ENCODE assay signal across 17 cellular contexts in genomic region chr10:94293344-94293743, GRCh38.
DNase-seq lines count a peak whose midpoint lies in the region; ATAC-seq and TF ChIP-seq lines count a peak whose summit lies in the region.
"Had no signal": no experiment of that assay in that cellular context is flagged by ENCODE, and none has a peak within 500 bp of the region (broad histone marks: within the 10 kb centered on the region; RNA-seq: fewer than 3 reads in every experiment).

No MANE protein-coding gene starts in this region.

- 7 to 15% methylated on average over 1 of the region's 1 CpG for WGBS in GM23248 (ENCODE audit: low coverage in 1 of 2, low lambda C conversion rate in 2 of 2, missing lambda C conversion rate in 2 of 2), 2 experiments

- H3K27ac ChIP-seq in GM23248 (no peak overlapping the region), subcutaneous abdominal adipose tissue (ENCODE audit: low read depth, low read length) (peak overlapping the region; percentile 6)
- no peak overlapping the region for H3K27ac ChIP-seq in naive thymus-derived CD4-positive, alpha-beta T cell (ENCODE audit: low read depth, low read length)
- H3K27ac ChIP-seq: suprapubic skin had no signal

- H3K36me3 Mint-ChIP-seq in naive thymus-derived CD4-positive, alpha-beta T cell, result no peaks in the 10 kb centered on the region
- peaks cover 2% of the 10 kb centered on the region for H3K36me3 Mint-ChIP-seq in progenitor cell of endocrine pancreas (ENCODE audit: insufficient read depth)
- H3K36me3 Mint-ChIP-seq: activated naive CD4-positive, alpha-beta T cell treated with anti-CD3 and anti-CD28 coated beads, Interleukin-2, amount 10 ng/mL, durations not matched to agents 7 days and 5 days had no signal

- H3K36me3 ChIP-seq in GM23248 (ENCODE audit: low read depth), result no peaks in the 10 kb centered on the region
- peaks cover 0 to 1% (median 0%) of the 10 kb centered on the region in 5 donors for H3K36me3 ChIP-seq in subcutaneous abdominal adipose tissue (ENCODE audit: control insufficient read depth in 5 of 5, insufficient read depth in 5 of 5, low read length in 5 of 5)
- H3K36me3 ChIP-seq in naive thymus-derived CD4-positive, alpha-beta T cell (ENCODE audit: control insufficient read depth in 2 of 3, insufficient read depth in 3 of 3, low read length in 3 of 3), result no peaks in the 10 kb centered on the region
- H3K36me3 ChIP-seq: suprapubic skin had no signal

- no peak overlapping the region for H3K9ac ChIP-seq in GM23248
- no peak overlapping the region for H3K9ac ChIP-seq in subcutaneous abdominal adipose tissue (ENCODE audit: low read length in 5 of 5)

- ATAC-seq in left cardiac atrium (peak; percentile 34 to 61), GM19324 (IDR thresholded peaks at IDR 0.05; ENCODE audit: low FRiP score, unreplicated experiment) (no peak)
- ATAC-seq in naive thymus-derived CD4-positive, alpha-beta T cell, result no peak
- ATAC-seq: activated T-cell treated with anti-CD3 and anti-CD28 coated beads, Interleukin-2, amount 50 U/mL, for 72 hours; Panc1 had no signal

- H3K4me3 Mint-ChIP-seq in naive thymus-derived CD4-positive, alpha-beta T cell, result no peak overlapping the region
- no peak overlapping the region for H3K4me3 Mint-ChIP-seq in progenitor cell of endocrine pancreas (ENCODE audit: low read depth)
- H3K4me3 Mint-ChIP-seq: activated naive CD4-positive, alpha-beta T cell treated with anti-CD3 and anti-CD28 coated beads, Interleukin-2, amount 10 ng/mL, durations not matched to agents 7 days and 5 days; activated T-cell treated with anti-CD3 and anti-CD28 coated beads, Interleukin-2, amount 50 U/mL, for 72 hours; endodermal cell had no signal

- TF ChIP-seq CTCF in cardiac fibroblast (IDR thresholded peaks at IDR 0.05; ENCODE audit: low read depth, low read length), result no peak
- TF ChIP-seq CTCF in progenitor cell of endocrine pancreas (IDR thresholded peaks at IDR 0.05; ENCODE audit: unreplicated experiment), result no peak

- intact Hi-C loops in left cardiac atrium (cut with DNase I), result no loop called here
- intact Hi-C loops in naive thymus-derived CD4-positive, alpha-beta T cell (cut with micrococcal nuclease), result no loop called here

- CTCF ChIA-PET in naive thymus-derived CD4-positive, alpha-beta T cell (lab: Charles Lee), result no interaction called here

- no peaks in the 10 kb centered on the region for H3K27me3 ChIP-seq in GM23248 (replicated peaks; ENCODE audit: insufficient read depth)
- no peaks in the 10 kb centered on the region for H3K27me3 ChIP-seq in subcutaneous abdominal adipose tissue (ENCODE audit: control insufficient read depth in 5 of 5, insufficient read depth in 4 of 5, low read length in 5 of 5)
- no peaks in the 10 kb centered on the region for H3K27me3 ChIP-seq in naive thymus-derived CD4-positive, alpha-beta T cell (ENCODE audit: control insufficient read depth in 2 of 2, insufficient read depth in 2 of 2, low read length in 2 of 2)
- H3K27me3 ChIP-seq: suprapubic skin had no signal

- H3K4me1 ChIP-seq in GM23248 (ENCODE audit: insufficient read depth) (peaks cover 23% of the 10 kb centered on the region), subcutaneous abdominal adipose tissue (ENCODE audit: control insufficient read depth in 5 of 5, insufficient read depth in 5 of 5, low read length in 5 of 5) (peaks cover 5 to 17% (median 11%) of the 10 kb centered on the region in 5 donors)
- no peaks in the 10 kb centered on the region for H3K4me1 ChIP-seq in naive thymus-derived CD4-positive, alpha-beta T cell (ENCODE audit: control insufficient read depth in 2 of 2, insufficient read depth in 2 of 2, low read length in 2 of 2)

- H3K9me2 ChIP-seq in GM23248 (ENCODE audit: insufficient read depth), result no peaks in the 10 kb centered on the region

- in situ Hi-C loops in GM23248 (cut with MboI), result no loop called here

- H3K4me1 Mint-ChIP-seq in naive thymus-derived CD4-positive, alpha-beta T cell, result peaks cover 0 to 2% (median under 1%) of the 10 kb centered on the region in 7 donors
- peaks cover 2% of the 10 kb centered on the region for H3K4me1 Mint-ChIP-seq in progenitor cell of endocrine pancreas (ENCODE audit: low read depth)

- H3K9me3 ChIP-seq in GM23248 (ENCODE audit: low read depth) (no peaks in the 10 kb centered on the region), subcutaneous abdominal adipose tissue (ENCODE audit: control insufficient read depth in 5 of 5, low read length in 5 of 5) (no peaks in the 10 kb centered on the region)
- H3K9me3 ChIP-seq in naive thymus-derived CD4-positive, alpha-beta T cell (ENCODE audit: control insufficient read depth in 2 of 3, low read length in 3 of 3), result no peaks in the 10 kb centered on the region
- H3K9me3 ChIP-seq: suprapubic skin had no signal

- no peaks in the 10 kb centered on the region for H3K79me2 ChIP-seq in GM23248 (ENCODE audit: insufficient read depth)

- H4K20me1 ChIP-seq in GM23248 (ENCODE audit: insufficient read depth), result no peaks in the 10 kb centered on the region

- DNase-seq in GM23248 (peak; percentile 19), cardiac fibroblast (ENCODE audit: low read depth in 2 of 2) (peak; percentile 41 to 52), left cardiac atrium (no peak), progenitor cell of endocrine pancreas (ENCODE audit: low spot score, unreplicated experiment) (no peak)
- DNase-seq in naive thymus-derived CD4-positive, alpha-beta T cell, result no peak
- DNase-seq: activated CD4-positive, alpha-beta T cell treated with anti-CD3 and anti-CD28 coated beads for 1 hour; activated naive CD4-positive, alpha-beta T cell treated with anti-CD3 and anti-CD28 coated beads, Interleukin-2, amount 10 ng/mL, durations not matched to agents 7 days and 5 days; activated T-cell treated with anti-CD3 and anti-CD28 coated beads, Interleukin-2, amount 50 U/mL, for 72 hours; DND-41; endodermal cell; NCI-H1092; NCI-H446 treated with DMSO at 0.1 percent for 48 hours; T1000 had no signal

- no peak overlapping the region for H3K4me3 ChIP-seq in GM23248
- no peak overlapping the region for H3K4me3 ChIP-seq in cardiac fibroblast (replicated peaks in 1 of 2; ENCODE audit: low read depth in 2 of 2, low read length in 2 of 2)
- no peak overlapping the region for H3K4me3 ChIP-seq in subcutaneous abdominal adipose tissue (ENCODE audit: low read depth in 1 of 5, low read length in 5 of 5)
- H3K4me3 ChIP-seq in naive thymus-derived CD4-positive, alpha-beta T cell (ENCODE audit: low read length), result no peak overlapping the region
- H3K4me3 ChIP-seq: suprapubic skin had no signal

- peaks cover 38 to 55% (median 43%) of the 10 kb centered on the region in 5 donors for H3K27me3 Mint-ChIP-seq in naive thymus-derived CD4-positive, alpha-beta T cell
- no peaks in the 10 kb centered on the region for H3K27me3 Mint-ChIP-seq in progenitor cell of endocrine pancreas

- POLR2A ChIA-PET in naive thymus-derived CD4-positive, alpha-beta T cell (lab: Charles Lee), result no interaction called here

- H2AFZ ChIP-seq in GM23248, result no peak overlapping the region

- H3F3A ChIP-seq in GM23248 (ENCODE audit: insufficient read depth), result peaks cover 18% of the 10 kb centered on the region

- H3K27ac Mint-ChIP-seq in naive thymus-derived CD4-positive, alpha-beta T cell, result no peak overlapping the region
- H3K27ac Mint-ChIP-seq in progenitor cell of endocrine pancreas, result no peak overlapping the region
- H3K27ac Mint-ChIP-seq: activated naive CD4-positive, alpha-beta T cell treated with anti-CD3 and anti-CD28 coated beads, Interleukin-2, amount 10 ng/mL, durations not matched to agents 7 days and 5 days; activated T-cell treated with anti-CD3 and anti-CD28 coated beads, Interleukin-2, amount 50 U/mL, for 72 hours; endodermal cell had no signal

- peaks cover 0 to 3% (median 0%) of the 10 kb centered on the region in 11 donors for H3K9me3 Mint-ChIP-seq in naive thymus-derived CD4-positive, alpha-beta T cell
- H3K9me3 Mint-ChIP-seq in progenitor cell of endocrine pancreas (ENCODE audit: low read depth), result no peaks in the 10 kb centered on the region
- H3K9me3 Mint-ChIP-seq: activated naive CD4-positive, alpha-beta T cell treated with anti-CD3 and anti-CD28 coated beads, Interleukin-2, amount 10 ng/mL, durations not matched to agents 7 days and 5 days; activated T-cell treated with anti-CD3 and anti-CD28 coated beads, Interleukin-2, amount 50 U/mL, for 72 hours; endodermal cell had no signal

- peak overlapping the region; percentile 5 for H3K4me2 ChIP-seq in GM23248 (ENCODE audit: unreplicated experiment)

Comparison
In these comparisons a context has a peak if more than half of its experiments do, and no peak if none do; other contexts are left out.
1. DNase-seq: peak in GM23248 (single experiment) and cardiac fibroblast (2 of 2); none in left cardiac atrium (single experiment), naive thymus-derived CD4-positive, alpha-beta T cell (0 of 9) and progenitor cell of endocrine pancreas (single experiment).
2. ATAC-seq: peak in left cardiac atrium (2 of 2); none in GM19324 (single experiment) and naive thymus-derived CD4-positive, alpha-beta T cell (single experiment).